Comparison of ENCODE assay signal across 2 cellular contexts in genomic region chr13:20711301-20712044, GRCh38.
TF ChIP-seq lines count a peak whose summit lies in the region.

No MANE protein-coding gene starts in this region.

TF ChIP-seq in HepG2, 621 proteins besides CTCF, POLR2A, EP300 and RAD21:
- no peak for TF ChIP-seq ZNF747 (CRISPR knock-in tag; IDR thresholded peaks at IDR 0.05; ENCODE audit: borderline replicate concordance)
- TF ChIP-seq, protein P1, sequence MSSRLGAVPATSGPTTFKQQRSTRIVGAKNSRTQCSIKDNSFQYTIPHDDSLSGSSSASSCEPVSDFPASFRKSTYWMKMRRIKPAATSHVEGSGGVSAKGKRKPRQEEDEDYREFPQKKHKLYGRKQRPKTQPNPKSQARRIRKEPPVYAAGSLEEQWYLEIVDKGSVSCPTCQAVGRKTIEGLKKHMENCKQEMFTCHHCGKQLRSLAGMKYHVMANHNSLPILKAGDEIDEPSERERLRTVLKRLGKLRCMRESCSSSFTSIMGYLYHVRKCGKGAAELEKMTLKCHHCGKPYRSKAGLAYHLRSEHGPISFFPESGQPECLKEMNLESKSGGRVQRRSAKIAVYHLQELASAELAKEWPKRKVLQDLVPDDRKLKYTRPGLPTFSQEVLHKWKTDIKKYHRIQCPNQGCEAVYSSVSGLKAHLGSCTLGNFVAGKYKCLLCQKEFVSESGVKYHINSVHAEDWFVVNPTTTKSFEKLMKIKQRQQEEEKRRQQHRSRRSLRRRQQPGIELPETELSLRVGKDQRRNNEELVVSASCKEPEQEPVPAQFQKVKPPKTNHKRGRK (CRISPR knock-in tag; IDR thresholded peaks at IDR 0.05): 0 out of 2 replicates have a peak, but pooled peaks have one; percentile 32
- peak; percentile 31 for TF ChIP-seq STAG1 (CRISPR knock-in tag; IDR thresholded peaks at IDR 0.05)
- TF ChIP-seq SMC3 (IDR thresholded peaks at IDR 0.05; ENCODE audit: low read length): peak; percentile 28; the same call in 1 of the 2 replicates
- TF ChIP-seq RFX1 (IDR thresholded peaks at IDR 0.05): peak; percentile 59
- TF ChIP-seq ZNF552 (CRISPR knock-in tag; IDR thresholded peaks at IDR 0.05; ENCODE audit: borderline replicate concordance): no peak
- peak; percentile 52; the same call in 1 of the 2 replicates for TF ChIP-seq RFX3 (CRISPR knock-in tag; IDR thresholded peaks at IDR 0.05)

TF ChIP-seq in H1, 55 proteins besides CTCF, POLR2A, EP300 and RAD21:
- TF ChIP-seq SUZ12 (IDR thresholded peaks at IDR 0.05; ENCODE audit: low read length) (no peak), BCL11A (IDR thresholded peaks at IDR 0.05; ENCODE audit: low read depth in 2 of 2, low read length in 2 of 2) (no peak), RFX5 (IDR thresholded peaks at IDR 0.05; ENCODE audit: borderline replicate concordance, low read depth, low read length) (no peak), RXRA (IDR thresholded peaks at IDR 0.05; ENCODE audit: insufficient read depth, low read depth, low read length) (no peak), SAP30 (IDR thresholded peaks at IDR 0.05; ENCODE audit: insufficient read depth, insufficient replicate concordance, low read length) (no peak), KDM4A (IDR thresholded peaks at IDR 0.05; ENCODE audit: low read depth, low read length, severe bottlenecking) (no peak), JUN (IDR thresholded peaks at IDR 0.05; ENCODE audit: low read depth, low read length) (no peak), ATF2 (IDR thresholded peaks at IDR 0.05; ENCODE audit: low read length) (no peak), SP4 (IDR thresholded peaks at IDR 0.05; ENCODE audit: low read length) (no peak), SIRT6 (IDR thresholded peaks at IDR 0.05; ENCODE audit: low read length) (no peak), MAFK (IDR thresholded peaks at IDR 0.05; ENCODE audit: low read depth, low read length) (no peak), EZH2 (IDR thresholded peaks at IDR 0.05; ENCODE audit: low read depth, low read length, severe bottlenecking) (no peak), CTBP2 (IDR thresholded peaks at IDR 0.05; ENCODE audit: borderline replicate concordance, insufficient read depth, insufficient read length, low read length) (no peak), CREB1 (IDR thresholded peaks at IDR 0.05) (no peak), ASH2L (IDR thresholded peaks at IDR 0.05; ENCODE audit: low read length) (no peak), CEBPB (IDR thresholded peaks at IDR 0.05; ENCODE audit: low read depth, low read length) (no peak), NANOG (IDR thresholded peaks at IDR 0.05; ENCODE audit: insufficient read depth, low read depth, low read length, poor library complexity, severe bottlenecking) (no peak)
